ENCODE assay signal across 17 cellular contexts in genomic region chrX:87663421-87663820, GRCh38.
"Had no signal": no experiment of that assay in that cellular context is flagged by ENCODE, and none has a peak within 500 bp of the region (broad histone marks: within the 10 kb centered on the region; RNA-seq: fewer than 3 reads in every experiment).

No MANE protein-coding gene starts in this region.

- H3K27ac ChIP-seq: SK-N-MC, thyroid gland, VCaP had no signal

- H3K4me1 ChIP-seq: thyroid gland had no signal

- H3K4me1 Mint-ChIP-seq: activated naive CD4-positive, alpha-beta T cell treated with anti-CD3 and anti-CD28 coated beads, Interleukin-2, amount 50 U/mL, for 24 hours; natural killer cell; T-cell had no signal

- H3K27me3 Mint-ChIP-seq: activated naive CD4-positive, alpha-beta T cell treated with anti-CD3 and anti-CD28 coated beads, Interleukin-2, amount 50 U/mL, for 24 hours; stimulated activated naive CD8-positive, alpha-beta T cell treated with anti-CD3 and anti-CD28 coated beads, Interleukin-15, Interleukin-2, amounts not matched to agents 100 ng/mL and 50 ng/mL, for 24 hours; T-cell had no signal

- DNase-seq: activated CD4-positive, alpha-beta T cell treated with anti-CD3 and anti-CD28 coated beads for 48 hours; activated CD8-positive, alpha-beta memory T cell treated with anti-CD3 and anti-CD28 coated beads for 24 hours; activated T-cell treated with anti-CD3 and anti-CD28 coated beads for 4 hours; effector CD8-positive, alpha-beta T cell; left cardiac atrium; natural killer cell; stimulated activated CD4-positive, alpha-beta T cell treated with anti-CD3 and anti-CD28 coated beads, Interleukin-4, amount 100 ng/mL, for 1 hour; stimulated activated CD8-positive, alpha-beta memory T cell treated with anti-CD3 and anti-CD28 coated beads, Interleukin-4, amount 100 ng/mL, for 48 hours; T-cell; T1000; thyroid gland had no signal

- ATAC-seq: left cardiac atrium, natural killer cell, T-cell had no signal

- H3K4me3 Mint-ChIP-seq: activated naive CD4-positive, alpha-beta T cell treated with anti-CD3 and anti-CD28 coated beads, Interleukin-2, amount 50 U/mL, for 24 hours; natural killer cell; stimulated activated naive CD8-positive, alpha-beta T cell treated with anti-CD3 and anti-CD28 coated beads, Interleukin-15, Interleukin-2, amounts not matched to agents 100 ng/mL and 50 ng/mL, for 24 hours; T-cell had no signal

- H3K36me3 ChIP-seq: thyroid gland had no signal

- H3K27ac Mint-ChIP-seq: activated naive CD4-positive, alpha-beta T cell treated with anti-CD3 and anti-CD28 coated beads, Interleukin-2, amount 50 U/mL, for 24 hours; activated T-helper 2 cell treated with anti-CD3 and anti-CD28 coated beads, Interferon-gamma antibody, Interleukin-2, Interleukin-4, amounts not matched to agents 10 μg/mL and 5 μg/mL and 100 μg/mL, durations not matched to agents 14 hours and 24 hours and 36 hours; natural killer cell; stimulated activated naive CD8-positive, alpha-beta T cell treated with anti-CD3 and anti-CD28 coated beads, Interleukin-15, Interleukin-2, amounts not matched to agents 100 ng/mL and 50 ng/mL, for 24 hours; T-cell had no signal

- H3K36me3 Mint-ChIP-seq: activated naive CD4-positive, alpha-beta T cell treated with anti-CD3 and anti-CD28 coated beads, Interleukin-2, amount 50 U/mL, for 24 hours; natural killer cell; T-cell had no signal

- H3K9me3 ChIP-seq: thyroid gland had no signal

- H3K9me3 Mint-ChIP-seq: activated naive CD4-positive, alpha-beta T cell treated with anti-CD3 and anti-CD28 coated beads, Interleukin-2, amount 50 U/mL, for 24 hours; activated T-helper 2 cell treated with anti-CD3 and anti-CD28 coated beads, Interferon-gamma antibody, Interleukin-2, Interleukin-4, amounts not matched to agents 10 μg/mL and 5 μg/mL and 100 μg/mL, durations not matched to agents 14 hours and 24 hours and 36 hours; natural killer cell; stimulated activated naive CD8-positive, alpha-beta T cell treated with anti-CD3 and anti-CD28 coated beads, Interleukin-15, Interleukin-2, amounts not matched to agents 100 ng/mL and 50 ng/mL, for 24 hours; T-cell had no signal

- H3K27me3 ChIP-seq: thyroid gland had no signal

- H3K4me3 ChIP-seq: lung, SK-N-MC, thyroid gland had no signal
